ENCODE assay signal across 20 cellular contexts in the genomic region with DNA sequence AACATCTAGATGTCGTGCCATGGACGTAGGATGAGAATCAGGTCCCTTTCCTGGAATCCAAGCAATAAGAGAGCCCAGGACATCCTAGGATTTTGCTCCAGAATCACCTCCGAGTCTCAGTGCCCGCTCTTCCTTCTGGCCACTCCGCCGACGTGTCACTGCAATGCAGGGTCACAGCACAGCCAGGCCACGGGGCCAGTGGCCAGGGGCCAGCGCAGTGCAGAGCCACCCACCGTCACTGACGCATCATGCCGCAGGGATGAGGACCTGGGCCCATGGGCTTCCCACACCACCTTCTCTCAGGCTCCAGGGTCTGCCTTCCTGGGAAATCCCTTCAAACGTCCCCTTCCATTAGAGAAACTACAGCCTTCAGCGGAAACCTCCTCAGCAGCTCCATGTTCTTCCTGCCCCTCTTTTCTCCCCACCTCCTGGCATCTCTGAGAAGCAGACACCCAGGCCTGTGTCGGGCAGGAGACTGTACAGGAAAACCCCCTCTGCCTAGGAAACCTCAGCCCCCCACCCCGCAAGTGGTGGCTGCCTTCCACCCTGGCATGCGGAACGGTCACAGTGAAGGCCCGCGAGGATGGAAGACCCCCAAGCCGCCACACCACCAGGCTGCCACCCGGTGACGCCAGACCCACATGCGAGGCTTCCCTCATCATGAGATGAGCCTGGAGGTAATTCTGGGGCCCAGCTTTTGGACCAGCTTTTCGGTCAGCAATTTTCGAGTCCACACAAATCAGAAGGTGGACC. TPM values are rescaled to one million over a fixed set of nuclear protein-coding genes. Genes with fewer than 3 reads are reported as not detected.
DNase-seq lines count a peak whose midpoint lies in the region; ATAC-seq, FAIRE-seq and TF ChIP-seq lines count a peak whose summit lies in the region.
"Had no signal": no experiment of that assay in that cellular context is flagged by ENCODE, and none has a peak within 500 bp of the region (broad histone marks: within the 10 kb centered on the region; RNA-seq: fewer than 3 reads in every experiment).

No MANE protein-coding gene starts in this region.

- H3K27me3 ChIP-seq in right lobe of liver (no peaks in the 10 kb centered on the region), HepG2 (ENCODE audit: control insufficient read depth in 1 of 2, insufficient read depth in 2 of 2, low read length in 2 of 2) (no peaks in the 10 kb centered on the region; a peak in 1 of 5 replicates), neuronal stem cell (ENCODE audit: control insufficient read depth in 3 of 3, insufficient read depth in 3 of 3, low read depth in 1 of 3, low read length in 3 of 3) (no peaks in the 10 kb centered on the region)

- no peaks in the 10 kb centered on the region for H3K79me2 ChIP-seq in HepG2 (ENCODE audit: insufficient read depth, low read length)

- no peak overlapping the region for H3K4ac ChIP-seq in neuronal stem cell (ENCODE audit: low read length)

- H3K79me1 ChIP-seq in neuronal stem cell (ENCODE audit: low read depth, low read length) = peaks cover 2% of the 10 kb centered on the region

- CTCF ChIA-PET in HepG2 (lab: Yijun Ruan, JAX; ENCODE audit: low intra/inter-chr PET ratio, low total read pairs) = no interaction called here

- H2AFZ ChIP-seq in HepG2 (ENCODE audit: low read length) (no peak overlapping the region), neuronal stem cell (ENCODE audit: low read length) (no peak overlapping the region)
- H2AFZ ChIP-seq: GM23338 had no signal

- H4K20me1 ChIP-seq in HepG2 (ENCODE audit: insufficient read depth, low read length) = no peaks in the 10 kb centered on the region; the same call in 1 of the 2 replicates

- DNase-seq in activated CD8-positive, alpha-beta memory T cell treated with anti-CD3 and anti-CD28 coated beads, Interleukin-2, amount 50 U/mL, for 4 hours = peak; percentile 8
- DNase-seq in activated CD8-positive, alpha-beta memory T cell treated with anti-CD3 and anti-CD28 coated beads, Interleukin-2, amount 50 U/mL, for 48 hours = no peak
- DNase-seq in right lobe of liver (peak in 2 of 3 donors; percentile 5 to 22), HepG2 (ENCODE audit: low spot score) (no peak), neuronal stem cell (ENCODE audit: low spot score) (no peak), DMS79 (lab: John Stamatoyannopoulos, UW) (no peak), NK-92 (lab: John Stamatoyannopoulos, UW; ENCODE audit: unreplicated experiment) (no peak)
- DNase-seq: CD4-positive, CD25-positive, alpha-beta regulatory T cell; CD8-positive, alpha-beta memory T cell; COR-L47; GDM1; H7; HFFc6 had no signal

- no peak overlapping the region for H2BK15ac ChIP-seq in neuronal stem cell (ENCODE audit: low read length)

- POLR2A ChIA-PET in HepG2 (lab: Yijun Ruan, JAX) = no interaction called here

- H3K9ac ChIP-seq in HepG2 (ENCODE audit: insufficient read depth, low read depth, low read length) (no peak overlapping the region), neuronal stem cell (ENCODE audit: low read depth, low read length, poor library complexity) (peak overlapping the region; percentile 73)
- H3K9ac ChIP-seq: BLaER1 treated with 17β-estradiol and CSF1 and Interleukin-3, amounts not matched to agents 10 nM and 100 nM had no signal

- H2AK5ac ChIP-seq in neuronal stem cell (ENCODE audit: low read depth, low read length) = peak overlapping the region; percentile 40

- no peak overlapping the region for H3K18ac ChIP-seq in neuronal stem cell (ENCODE audit: low read length)

- no peak for TF ChIP-seq CTCF in right lobe of liver (IDR thresholded peaks at IDR 0.05)
- TF ChIP-seq CTCF in HepG2 (CRISPR knock-in tag; IDR thresholded peaks at IDR 0.05) = no peak

- 46% methylated on average over 3 of the region's 26 CpGs for WGBS in right lobe of liver (ENCODE audit: insufficient coverage, low coverage, low lambda C conversion rate, missing lambda C conversion rate)
- WGBS in HepG2 (ENCODE audit: low lambda C conversion rate) = 88% methylated on average over 21 of the region's 26 CpGs
- no CpG with 5 or more reads among the region's 26 CpGs for whole genome bisulfite sequencing in neuronal stem cell (ENCODE audit: extremely low coverage in 2 of 2, insufficient read length in 2 of 2, insufficient replicate concordance in 1 of 2), 2 donors

- H4K8ac ChIP-seq in neuronal stem cell (ENCODE audit: low read depth, low read length) = no peak overlapping the region

- ATAC-seq in right lobe of liver (no peak), HepG2 (no peak), GM21717 (IDR thresholded peaks at IDR 0.05; ENCODE audit: unreplicated experiment) (no peak)
- ATAC-seq: GM23338, HCT116 had no signal

- H2BK120ac ChIP-seq in neuronal stem cell (ENCODE audit: low read depth, low read length) = no peak overlapping the region

- no peaks in the 10 kb centered on the region for H3K9me3 ChIP-seq in right lobe of liver
- no peaks in the 10 kb centered on the region for H3K9me3 ChIP-seq in HepG2 (ENCODE audit: low read length)
- no peaks in the 10 kb centered on the region for H3K9me3 ChIP-seq in neuronal stem cell (replicated peaks in 1 of 2; ENCODE audit: control insufficient read depth in 2 of 2, insufficient read depth in 1 of 2, low read depth in 1 of 2, low read length in 2 of 2)
- H3K9me3 ChIP-seq: BLaER1 treated with 17β-estradiol and CSF1 and Interleukin-3, amounts not matched to agents 10 nM and 100 nM had no signal

- no peak overlapping the region for H3K23ac ChIP-seq in neuronal stem cell (ENCODE audit: low read depth, low read length, poor library complexity)

- H3K4me2 ChIP-seq in HepG2 (ENCODE audit: low read depth, low read length) = no peak overlapping the region
- no peak overlapping the region for H3K4me2 ChIP-seq in neuronal stem cell (ENCODE audit: insufficient read depth, low read length, poor library complexity, severe bottlenecking)
- H3K4me2 ChIP-seq: GM23338 had no signal

- TF ChIP-seq RAD21 in HepG2 (CRISPR knock-in tag; IDR thresholded peaks at IDR 0.05) = no peak

- H3K4me3 ChIP-seq in right lobe of liver (no peak overlapping the region), HepG2 (replicated peaks in 1 of 3; ENCODE audit: insufficient read depth in 1 of 3, low read depth in 2 of 3, low read length in 3 of 3) (no peak overlapping the region), neuronal stem cell (ENCODE audit: low read length in 2 of 2) (no peak overlapping the region)
- H3K4me3 ChIP-seq: BLaER1 treated with 17β-estradiol and CSF1 and Interleukin-3, amounts not matched to agents 10 nM and 100 nM; GM23338 had no signal

- peak overlapping the region; percentile 50 for H3K14ac ChIP-seq in neuronal stem cell (ENCODE audit: low read length)

- no peaks in the 10 kb centered on the region for H3K36me3 ChIP-seq in right lobe of liver
- no peaks in the 10 kb centered on the region for H3K36me3 ChIP-seq in HepG2 (replicated peaks in 1 of 2; ENCODE audit: control insufficient read depth in 1 of 2, insufficient read depth in 2 of 2, low read length in 2 of 2)
- H3K36me3 ChIP-seq in neuronal stem cell (replicated peaks in 1 of 2; ENCODE audit: control insufficient read depth in 2 of 2, insufficient read depth in 2 of 2, low read length in 2 of 2) = no peaks in the 10 kb centered on the region
- H3K36me3 ChIP-seq: BLaER1 treated with 17β-estradiol and CSF1 and Interleukin-3, amounts not matched to agents 10 nM and 100 nM had no signal

- TF ChIP-seq POLR2A in right lobe of liver (IDR thresholded peaks at IDR 0.05) (no peak), HepG2 (IDR thresholded peaks at IDR 0.05; ENCODE audit: insufficient read depth in 1 of 2, low read depth in 2 of 2, low read length in 2 of 2) (no peak)

- no peak for FAIRE-seq in HepG2 (lab: Jason Lieb, UNC)
- FAIRE-seq: GM12892, GM18507 had no signal

- no peak for TF ChIP-seq EP300 in HepG2 (IDR thresholded peaks at IDR 0.05; ENCODE audit: low read depth in 2 of 2, low read length in 2 of 2)
- TF ChIP-seq EP300 in HepG2 (CRISPR knock-in tag; IDR thresholded peaks at IDR 0.05; ENCODE audit: borderline replicate concordance) = no peak

- BruUV-seq in HepG2 (replicated peaks; lab: Mats Ljungman, UMichigan) = no TSS peak

- in situ Hi-C loops in HepG2 (cut with HindIII; ENCODE audit: extremely low pct_ligation_motif_present, low pct_unique_long_range_greater_than_20kb) = no loop called here

- no peaks in the 10 kb centered on the region for H3K4me1 ChIP-seq in right lobe of liver
- H3K4me1 ChIP-seq in HepG2 (ENCODE audit: insufficient read depth, low read length) = peaks cover 9% of the 10 kb centered on the region
- peaks cover 12% of the 10 kb centered on the region in 2 donors for H3K4me1 ChIP-seq in neuronal stem cell (ENCODE audit: control insufficient read depth in 2 of 2, insufficient read depth in 1 of 2, low read depth in 1 of 2, low read length in 2 of 2)

- H3K27ac ChIP-seq in right lobe of liver (no peak overlapping the region), HepG2 (ENCODE audit: extremely low read length, insufficient read depth, low read length) (no peak overlapping the region), neuronal stem cell (replicated peaks; ENCODE audit: low read length) (no peak overlapping the region)
- H3K27ac ChIP-seq: 22Rv1; BLaER1 treated with 17β-estradiol and CSF1 and Interleukin-3, amounts not matched to agents 10 nM and 100 nM had no signal

- H2BK5ac ChIP-seq in neuronal stem cell (ENCODE audit: low read length) = no peak overlapping the region

- intact Hi-C loops in right lobe of liver (cut with DNase I) = no loop called here
- intact Hi-C loops in HepG2 (cut with micrococcal nuclease; ENCODE audit: unreplicated experiment) = no loop called here

- no peak overlapping the region for H4K91ac ChIP-seq in neuronal stem cell (ENCODE audit: low read depth, low read length, poor library complexity)

- no peak overlapping the region for H2BK12ac ChIP-seq in neuronal stem cell (ENCODE audit: low read length)

RNA-seq across cellular contexts. Expression of gene STK32C, which starts 32.1 kb away (rescaled TPM):
- 1 to 10 TPM; 1.6 to 3.5 (median 2.1) TPM for total RNA-seq in right lobe of liver
- total RNA-seq in HepG2 (2016; rRNA removed; fragmentation: Illumina TruSeq; extraction: Trizol) = 18.9 and 19.4 TPM in 2 replicates
- 6.4 and 9.0 TPM in 2 replicates for total RNA-seq in HepG2 (2016; cell fraction: cytosol; rRNA removed; fragmentation: Illumina TruSeq; extraction: Trizol; ENCODE audit: low read depth)
- 18.5 and 19.3 TPM in 2 replicates for total RNA-seq in HepG2 (2016; cell fraction: insoluble cytoplasmic fraction; rRNA removed; fragmentation: Illumina TruSeq; extraction: Trizol)
- total RNA-seq in HepG2 (2016; cell fraction: membrane; rRNA removed; fragmentation: Illumina TruSeq; extraction: Trizol) = 13.9 and 14.9 TPM in 2 replicates
- total RNA-seq in HepG2 (2016; cell fraction: nucleus; rRNA removed; fragmentation: Illumina TruSeq; extraction: Trizol) = 8.4 and 10.8 TPM in 2 replicates
- 9.9 and 10.9 TPM in 2 replicates for polyA plus RNA-seq in HepG2 (2011; rRNA removed)
- polyA plus RNA-seq in HepG2 (2011; cell fraction: cytosol; rRNA removed) = 7.4 and 11.6 TPM in 2 replicates
- polyA plus RNA-seq in HepG2 (2011; cell fraction: nucleus; rRNA removed) = 13.7 and 17.7 TPM in 2 replicates
- polyA plus RNA-seq in HepG2 (2012) = 12.0 and 12.5 TPM in 2 replicates
- polyA plus RNA-seq in HepG2 (2016; cell fraction: cytosol; fragmentation: Illumina TruSeq; extraction: Trizol; ENCODE audit: low read depth) = 9.3 and 10.8 TPM in 2 replicates
- 19.9 and 20.6 TPM in 2 replicates for polyA plus RNA-seq in HepG2 (2016; cell fraction: insoluble cytoplasmic fraction; fragmentation: Illumina TruSeq; extraction: Trizol; ENCODE audit: low read depth)
- 11.2 and 12.1 TPM in 2 replicates for polyA plus RNA-seq in HepG2 (2016; cell fraction: membrane; fragmentation: Illumina TruSeq; extraction: Trizol; ENCODE audit: low read depth)
- 19.7 and 20.0 TPM in 2 replicates for polyA plus RNA-seq in HepG2 (2016; cell fraction: nucleus; fragmentation: Illumina TruSeq; extraction: Trizol; ENCODE audit: insufficient read depth, low read depth)
- polyA minus RNA-seq in HepG2 (2011; rRNA and poly(A)+ RNA removed; ENCODE audit: low replicate concordance) = 10.2 and 30.6 TPM in 2 replicates
- 4.4 and 5.4 TPM in 2 replicates for polyA minus RNA-seq in HepG2 (2011; cell fraction: cytosol; rRNA and poly(A)+ RNA removed)
- polyA minus RNA-seq in HepG2 (2011; cell fraction: nucleus; rRNA and poly(A)+ RNA removed) = 6.1 and 7.1 TPM in 2 replicates
- polyA plus RNA-seq in neuronal stem cell (2013, experiment 1 of 2) = 20.6 TPM
- 21.2 TPM for polyA plus RNA-seq in neuronal stem cell (2013, experiment 2 of 2)

RNA-seq across cellular contexts. Expression of gene LRRC27, which starts 56.4 kb away (rescaled TPM):
- total RNA-seq in right lobe of liver = 1 to 10 TPM; 2.2 to 5.4 (median 3.2) TPM
- total RNA-seq in HepG2 (2016; rRNA removed; fragmentation: Illumina TruSeq; extraction: Trizol) = 3.9 and 4.6 TPM in 2 replicates
- 2.1 and 2.2 TPM in 2 replicates for total RNA-seq in HepG2 (2016; cell fraction: cytosol; rRNA removed; fragmentation: Illumina TruSeq; extraction: Trizol; ENCODE audit: low read depth)
- 3.2 and 4.3 TPM in 2 replicates for total RNA-seq in HepG2 (2016; cell fraction: insoluble cytoplasmic fraction; rRNA removed; fragmentation: Illumina TruSeq; extraction: Trizol)
- total RNA-seq in HepG2 (2016; cell fraction: membrane; rRNA removed; fragmentation: Illumina TruSeq; extraction: Trizol) = 2.1 and 2.5 TPM in 2 replicates
- total RNA-seq in HepG2 (2016; cell fraction: nucleus; rRNA removed; fragmentation: Illumina TruSeq; extraction: Trizol) = 5.9 and 7.5 TPM in 2 replicates
- polyA plus RNA-seq in HepG2 (2011; rRNA removed) = 4.2 and 4.3 TPM in 2 replicates
- polyA plus RNA-seq in HepG2 (2011; cell fraction: cytosol; rRNA removed) = 1.8 and 1.9 TPM in 2 replicates
- polyA plus RNA-seq in HepG2 (2011; cell fraction: nucleus; rRNA removed) = 14.3 and 14.5 TPM in 2 replicates
- 3.2 and 3.6 TPM in 2 replicates for polyA plus RNA-seq in HepG2 (2012)
- 0.82 and 0.88 TPM in 2 replicates for polyA plus RNA-seq in HepG2 (2016; cell fraction: cytosol; fragmentation: Illumina TruSeq; extraction: Trizol; ENCODE audit: low read depth)
- 3.6 and 4.7 TPM in 2 replicates for polyA plus RNA-seq in HepG2 (2016; cell fraction: insoluble cytoplasmic fraction; fragmentation: Illumina TruSeq; extraction: Trizol; ENCODE audit: low read depth)
- polyA plus RNA-seq in HepG2 (2016; cell fraction: membrane; fragmentation: Illumina TruSeq; extraction: Trizol; ENCODE audit: low read depth) = 2.6 and 2.7 TPM in 2 replicates
- polyA plus RNA-seq in HepG2 (2016; cell fraction: nucleus; fragmentation: Illumina TruSeq; extraction: Trizol; ENCODE audit: insufficient read depth, low read depth) = 11.7 and 14.6 TPM in 2 replicates
- 2.7 and 3.0 TPM in 2 replicates for polyA minus RNA-seq in HepG2 (2011; rRNA and poly(A)+ RNA removed; ENCODE audit: low replicate concordance)
- 0.88 and 1.4 TPM in 2 replicates for polyA minus RNA-seq in HepG2 (2011; cell fraction: cytosol; rRNA and poly(A)+ RNA removed)
- polyA minus RNA-seq in HepG2 (2011; cell fraction: nucleus; rRNA and poly(A)+ RNA removed) = 11.1 and 12.3 TPM in 2 replicates
- 12.6 TPM for polyA plus RNA-seq in neuronal stem cell (2013, experiment 1 of 2)
- 11.2 TPM for polyA plus RNA-seq in neuronal stem cell (2013, experiment 2 of 2)

Comparison
In these comparisons a context has a peak if more than half of its experiments do, and no peak if none do; other contexts are left out.
1. DNase-seq: peak in activated CD8-positive, alpha-beta memory T cell treated with anti-CD3 and anti-CD28 coated beads, Interleukin-2, amount 50 U/mL, for 4 hours (single experiment) and right lobe of liver (2 of 3); none in activated CD8-positive, alpha-beta memory T cell treated with anti-CD3 and anti-CD28 coated beads, Interleukin-2, amount 50 U/mL, for 48 hours (single experiment), HepG2 (single experiment), neuronal stem cell (single experiment), DMS79 (single experiment) and NK-92 (single experiment).